Comparison of ENCODE assay signal across 8 cellular contexts in the genomic region with DNA sequence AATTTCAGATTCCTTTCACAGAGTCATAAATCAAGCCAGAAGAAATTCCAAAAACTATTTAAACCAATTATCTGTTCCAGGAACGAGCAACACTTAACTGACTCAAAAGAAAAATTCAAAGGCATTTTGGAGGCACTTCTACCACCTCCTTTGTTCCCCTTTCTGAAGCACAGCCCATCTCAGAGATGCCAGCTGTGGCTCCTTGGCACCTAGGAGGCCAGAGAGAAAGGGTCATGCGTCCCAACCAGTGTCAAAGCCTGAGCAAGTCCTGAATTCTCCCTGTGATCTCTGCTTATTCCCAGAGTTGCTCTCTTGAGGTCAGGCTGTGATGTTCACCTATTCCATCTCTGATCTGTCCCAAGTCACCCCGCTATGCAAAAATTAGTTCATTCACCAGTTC.
"Had no signal": no experiment of that assay in that cellular context is flagged by ENCODE, and none has a peak within 500 bp of the region (broad histone marks: within the 10 kb centered on the region; RNA-seq: fewer than 3 reads in every experiment).

No MANE protein-coding gene starts in this region.

- FAIRE-seq: G401.6, GM12878, GM12891, GM12892, GM18507, GM19239 had no signal

- H3K4me3 ChIP-seq: GM12878 had no signal

- ATAC-seq: GM12878 had no signal

- DNase-seq: GDM1, GF-D8 had no signal
